Comparison of ENCODE assay signal across 8 cellular contexts in genomic region chr2:157628282-157628531, GRCh38. TPM values are rescaled to one million over a fixed set of nuclear protein-coding genes. Genes with fewer than 3 reads are reported as not detected.
DNase-seq lines count a peak whose midpoint lies in the region; ATAC-seq and TF ChIP-seq lines count a peak whose summit lies in the region.

No MANE protein-coding gene starts in this region.

- H4K20me1 ChIP-seq in KMS-11 (ENCODE audit: insufficient read depth), result no peaks in the 10 kb centered on the region

- H3K4me1 ChIP-seq in cardiac muscle cell (ENCODE audit: low read depth) (no peaks in the 10 kb centered on the region), KMS-11 (ENCODE audit: low read depth, poor library complexity, severe bottlenecking) (peaks cover 17% of the 10 kb centered on the region), duodenal mucosa (ENCODE audit: control insufficient read depth in 1 of 2, insufficient read depth in 2 of 2, low read length in 2 of 2) (peaks cover 0 to 15% of the 10 kb centered on the region in 2 donors)

- ATAC-seq in Right ventricle myocardium superior (ENCODE audit: poor library complexity), result no peak
- ATAC-seq in natural killer cell, result peak in 2 of 3 donors; percentile 1

- intact Hi-C loops in Right ventricle myocardium superior (cut with DNase I) (no loop called here), natural killer cell (cut with micrococcal nuclease) (no loop called here)

- peak overlapping the region; percentile 75 for H3K4me2 ChIP-seq in KMS-11

- H3K9me3 ChIP-seq in cardiac muscle cell (ENCODE audit: low read depth) (no peaks in the 10 kb centered on the region), duodenal mucosa (ENCODE audit: control insufficient read depth in 1 of 2, low read length in 2 of 2) (no peaks in the 10 kb centered on the region)

- no peaks in the 10 kb centered on the region for H3K36me3 Mint-ChIP-seq in natural killer cell

- peak overlapping the region; percentile 97 for H2AFZ ChIP-seq in KMS-11 (ENCODE audit: low read depth)

- H3K9ac ChIP-seq in KMS-11 (peak overlapping the region; percentile 45; the same call in 1 of the 2 replicates), duodenal mucosa (ENCODE audit: low read depth in 1 of 2, low read length in 2 of 2) (peak overlapping the region; percentile 68 to 71)

- TF ChIP-seq CTCF in cardiac muscle cell (IDR thresholded peaks at IDR 0.05; ENCODE audit: low read depth, low read length) (no peak), KMS-11 (conservative IDR thresholded peaks at IDR 0.05; ENCODE audit: low read depth, low read length) (no peak), natural killer cell (IDR thresholded peaks at IDR 0.05) (peak; percentile 2)

- H3K4me3 ChIP-seq in cardiac muscle cell (peak overlapping the region; percentile 56), KMS-11 (IDR thresholded peaks at IDR 0.05; ENCODE audit: insufficient read depth, low read depth, low read length) (peak overlapping the region; percentile 71), duodenal mucosa (ENCODE audit: low read depth in 1 of 2, low read length in 2 of 2) (peak overlapping the region; percentile 76 to 85)

- H3K27me3 Mint-ChIP-seq in natural killer cell (ENCODE audit: low read depth in 2 of 2), result peaks cover 7 to 12% of the 10 kb centered on the region in 2 donors

- H3K36me3 ChIP-seq in cardiac muscle cell (no peaks in the 10 kb centered on the region), KMS-11 (ENCODE audit: insufficient read depth) (no peaks in the 10 kb centered on the region), duodenal mucosa (ENCODE audit: control insufficient read depth in 1 of 2, insufficient read depth in 2 of 2, low read length in 2 of 2) (no peaks in the 10 kb centered on the region)

- peaks cover 10 to 21% of the 10 kb centered on the region in 2 donors for H3K4me1 Mint-ChIP-seq in natural killer cell

- H3K9me3 Mint-ChIP-seq in natural killer cell, result no peaks in the 10 kb centered on the region

- peaks cover 50% of the 10 kb centered on the region for H3K27me3 ChIP-seq in cardiac muscle cell
- H3K27me3 ChIP-seq in KMS-11 (ENCODE audit: insufficient read depth, low read depth), result no peaks in the 10 kb centered on the region
- H3K27me3 ChIP-seq in duodenal mucosa (ENCODE audit: control insufficient read depth in 1 of 2, insufficient read depth in 2 of 2, low read length in 2 of 2), result no peaks in the 10 kb centered on the region

- no peak overlapping the region for H3K27ac Mint-ChIP-seq in natural killer cell

- DNase-seq in cardiac muscle cell (ENCODE audit: low read depth in 1 of 2, low spot score in 1 of 2), result no peak
- DNase-seq in Right ventricle myocardium superior, result no peak
- DNase-seq in natural killer cell, result no peak
- no peak for DNase-seq in GDM1 (lab: John Stamatoyannopoulos, UW)
- DNase-seq in kidney glomerular epithelial cell (lab: John Stamatoyannopoulos, UW), result no peak
- no peak for DNase-seq in midbrain (lab: John Stamatoyannopoulos, UW)

- H3K79me2 ChIP-seq in KMS-11 (ENCODE audit: insufficient read depth, low read depth), result no peaks in the 10 kb centered on the region

- H3K27ac ChIP-seq in cardiac muscle cell (no peak overlapping the region), KMS-11 (no peak overlapping the region), duodenal mucosa (ENCODE audit: low read depth, low read length) (no peak overlapping the region)

- peak overlapping the region; percentile 86 for H3K4me3 Mint-ChIP-seq in natural killer cell

RNA-seq across cellular contexts. Expression of gene ACVR1C, which starts 0.5 kb away (rescaled TPM):
- total RNA-seq in cardiac muscle cell (0.04 and 0.09 TPM in 2 replicates), Right ventricle myocardium superior (0.54 TPM), natural killer cell (under 1 TPM; 0.05 to 0.45 (median 0.19) TPM)
- not detected in 2 replicates for polyA plus RNA-seq in cardiac muscle cell
